In the genomic region with DNA sequence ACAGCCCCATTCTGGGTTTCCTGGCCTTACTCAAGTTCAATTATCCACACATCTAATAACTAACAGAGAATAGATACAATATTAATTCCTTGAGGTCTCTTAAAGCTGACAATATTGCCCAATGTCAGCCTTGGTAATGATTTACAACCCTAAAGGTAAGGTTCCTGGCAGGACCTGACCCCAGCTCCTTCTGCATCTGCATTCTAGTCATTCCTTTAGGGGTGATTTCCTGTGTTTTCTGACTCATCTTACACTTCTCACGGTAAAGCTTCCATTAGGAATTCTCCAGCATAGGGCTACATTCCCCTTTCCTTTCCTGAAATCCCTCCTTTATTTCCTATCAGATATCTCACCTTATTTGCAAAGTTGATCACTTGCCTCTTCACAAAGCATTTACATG, we compare ENCODE assay signal across 13 cellular contexts. TPM values are rescaled to one million over a fixed set of nuclear protein-coding genes. Genes with fewer than 3 reads are reported as not detected.
DNase-seq lines count a peak whose midpoint lies in the region; ATAC-seq, FAIRE-seq and TF ChIP-seq lines count a peak whose summit lies in the region.
"Had no signal": no experiment of that assay in that cellular context is flagged by ENCODE, and none has a peak within 500 bp of the region (broad histone marks: within the 10 kb centered on the region; RNA-seq: fewer than 3 reads in every experiment).

No MANE protein-coding gene starts in this region.

- peak overlapping the region; percentile 86 for H3K4me3 ChIP-seq in CD4-positive, CD25-positive, alpha-beta regulatory T cell (ENCODE audit: low read depth, low read length)
- H3K4me3 ChIP-seq in GM23338 (no peak overlapping the region), HepG2 (replicated peaks in 1 of 3; ENCODE audit: insufficient read depth in 1 of 3, low read depth in 2 of 3, low read length in 3 of 3) (no peak overlapping the region), body of pancreas (no peak overlapping the region)

- H3K4me2 ChIP-seq in GM23338, result no peak overlapping the region
- H3K4me2 ChIP-seq in HepG2 (ENCODE audit: low read depth, low read length), result peak overlapping the region; percentile 32; the same call in 1 of the 2 replicates

- H3K27ac ChIP-seq in CD4-positive, CD25-positive, alpha-beta regulatory T cell (ENCODE audit: insufficient read depth, low read length, poor library complexity, severe bottlenecking), result peak overlapping the region; percentile 64
- H3K27ac ChIP-seq in GM23338 (ENCODE audit: low read depth), result no peak overlapping the region
- peak overlapping the region; percentile 37 for H3K27ac ChIP-seq in HepG2 (ENCODE audit: extremely low read length, insufficient read depth, low read length)
- H3K27ac ChIP-seq in body of pancreas, result peak overlapping the region in 2 of 4 donors; percentile 14 to 39

- no peaks in the 10 kb centered on the region for H3K79me2 ChIP-seq in GM23338 (replicated peaks; ENCODE audit: insufficient read depth)
- H3K79me2 ChIP-seq in HepG2 (ENCODE audit: insufficient read depth, low read length), result no peaks in the 10 kb centered on the region

- H3K4me1 Mint-ChIP-seq in CD4-positive, CD25-positive, alpha-beta regulatory T cell, result peaks cover 26 to 74% (median 47%) of the 10 kb centered on the region in 4 donors
- peaks cover 15% of the 10 kb centered on the region for H3K4me1 Mint-ChIP-seq in GM23338
- H3K4me1 Mint-ChIP-seq in activated T-helper 1 cell treated with anti-CD3 and anti-CD28 coated beads, Interleukin-12 subunit alpha, Interleukin-12 subunit beta, Interleukin-2, Interleukin-4 antibody, amounts not matched to agents 30 ng/mL and 10 ng/mL and 1 ng/mL, durations not matched to agents 14 hours and 24 hours and 36 hours (ENCODE audit: low read depth), result peaks cover 53% of the 10 kb centered on the region
- H3K4me1 Mint-ChIP-seq: neural crest cell had no signal

- CTCF ChIA-PET in HepG2 (lab: Yijun Ruan, JAX; ENCODE audit: low intra/inter-chr PET ratio, low total read pairs), result no interaction called here

- peaks cover 0 to 5% (median 0%) of the 10 kb centered on the region in 7 donors for H3K9me3 Mint-ChIP-seq in CD4-positive, CD25-positive, alpha-beta regulatory T cell
- no peaks in the 10 kb centered on the region for H3K9me3 Mint-ChIP-seq in GM23338
- no peaks in the 10 kb centered on the region for H3K9me3 Mint-ChIP-seq in activated T-helper 1 cell treated with anti-CD3 and anti-CD28 coated beads, Interleukin-12 subunit alpha, Interleukin-12 subunit beta, Interleukin-2, Interleukin-4 antibody, amounts not matched to agents 30 ng/mL and 10 ng/mL and 1 ng/mL, durations not matched to agents 14 hours and 24 hours and 36 hours
- H3K9me3 Mint-ChIP-seq: neural crest cell had no signal

- peaks cover 24% of the 10 kb centered on the region for H3K36me3 Mint-ChIP-seq in CD4-positive, CD25-positive, alpha-beta regulatory T cell
- 0 out of 3 replicates have a peak, but pooled peaks cover 4% of the 10 kb centered on the region for H3K36me3 Mint-ChIP-seq in GM23338 (ENCODE audit: low read depth)
- peaks cover 44% of the 10 kb centered on the region for H3K36me3 Mint-ChIP-seq in activated T-helper 1 cell treated with anti-CD3 and anti-CD28 coated beads, Interleukin-12 subunit alpha, Interleukin-12 subunit beta, Interleukin-2, Interleukin-4 antibody, amounts not matched to agents 30 ng/mL and 10 ng/mL and 1 ng/mL, durations not matched to agents 14 hours and 24 hours and 36 hours (ENCODE audit: low read depth)

- peaks cover 4% of the 10 kb centered on the region for H3K27me3 Mint-ChIP-seq in CD4-positive, CD25-positive, alpha-beta regulatory T cell
- peaks cover 4% of the 10 kb centered on the region for H3K27me3 Mint-ChIP-seq in GM23338 (ENCODE audit: insufficient read depth, low read depth, poor library complexity)
- no peaks in the 10 kb centered on the region for H3K27me3 Mint-ChIP-seq in activated T-helper 1 cell treated with anti-CD3 and anti-CD28 coated beads, Interleukin-12 subunit alpha, Interleukin-12 subunit beta, Interleukin-2, Interleukin-4 antibody, amounts not matched to agents 30 ng/mL and 10 ng/mL and 1 ng/mL, durations not matched to agents 14 hours and 24 hours and 36 hours (ENCODE audit: insufficient read depth)

- FAIRE-seq in HepG2 (lab: Jason Lieb, UNC), result peak; percentile 8
- FAIRE-seq: G401.6 had no signal

- no peaks in the 10 kb centered on the region for H3K36me3 ChIP-seq in CD4-positive, CD25-positive, alpha-beta regulatory T cell (ENCODE audit: control insufficient read depth, insufficient read depth, low read length)
- no peaks in the 10 kb centered on the region for H3K36me3 ChIP-seq in GM23338 (ENCODE audit: insufficient read depth)
- peaks cover 2 to 4% of the 10 kb centered on the region in 2 experiments; a peak in 4 of 5 replicates for H3K36me3 ChIP-seq in HepG2 (replicated peaks in 1 of 2; ENCODE audit: control insufficient read depth in 1 of 2, insufficient read depth in 2 of 2, low read length in 2 of 2)
- H3K36me3 ChIP-seq in body of pancreas (replicated peaks in 1 of 2; ENCODE audit: insufficient read depth in 1 of 2, low read depth in 2 of 2), result no peaks in the 10 kb centered on the region
- H3K36me3 ChIP-seq: spleen had no signal

- TF ChIP-seq EP300 in HepG2 (IDR thresholded peaks at IDR 0.05; ENCODE audit: low read depth in 2 of 2, low read length in 2 of 2) (peak in 1 of 2 experiments; percentile 67; a peak in 1 of 4 replicates), HepG2 (CRISPR knock-in tag; IDR thresholded peaks at IDR 0.05; ENCODE audit: borderline replicate concordance) (no peak)

- no peak for TF ChIP-seq RAD21 in HepG2 (CRISPR knock-in tag; IDR thresholded peaks at IDR 0.05)

- H3K4me1 ChIP-seq in CD4-positive, CD25-positive, alpha-beta regulatory T cell (ENCODE audit: control insufficient read depth, insufficient read depth, low read length, poor library complexity, severe bottlenecking), result peaks cover 13% of the 10 kb centered on the region
- H3K4me1 ChIP-seq in GM23338 (ENCODE audit: insufficient read depth) (peaks cover 6% of the 10 kb centered on the region; the same call in 1 of the 2 replicates), HepG2 (ENCODE audit: insufficient read depth, low read length) (peaks cover 66% of the 10 kb centered on the region), body of pancreas (peaks cover 10% of the 10 kb centered on the region)
- H3K4me1 ChIP-seq: spleen had no signal

- H3K4me3 Mint-ChIP-seq in CD4-positive, CD25-positive, alpha-beta regulatory T cell, result peak overlapping the region; percentile 88 to 92 (median 90)
- no peak overlapping the region for H3K4me3 Mint-ChIP-seq in GM23338
- H3K4me3 Mint-ChIP-seq in activated T-helper 1 cell treated with anti-CD3 and anti-CD28 coated beads, Interleukin-12 subunit alpha, Interleukin-12 subunit beta, Interleukin-2, Interleukin-4 antibody, amounts not matched to agents 30 ng/mL and 10 ng/mL and 1 ng/mL, durations not matched to agents 14 hours and 24 hours and 36 hours, result peak overlapping the region; percentile 56
- H3K4me3 Mint-ChIP-seq: neural crest cell had no signal

- H3K27ac Mint-ChIP-seq in CD4-positive, CD25-positive, alpha-beta regulatory T cell, result peak overlapping the region; percentile 89 to 95 (median 93)
- H3K27ac Mint-ChIP-seq in GM23338, result peak overlapping the region; percentile 23; the same call in 1 of the 2 replicates
- H3K27ac Mint-ChIP-seq in activated T-helper 1 cell treated with anti-CD3 and anti-CD28 coated beads, Interleukin-12 subunit alpha, Interleukin-12 subunit beta, Interleukin-2, Interleukin-4 antibody, amounts not matched to agents 30 ng/mL and 10 ng/mL and 1 ng/mL, durations not matched to agents 14 hours and 24 hours and 36 hours, result peak overlapping the region; percentile 82

- TF ChIP-seq CTCF in GM23338 (conservative IDR thresholded peaks at IDR 0.05; ENCODE audit: low read depth in 2 of 2) (no peak), HepG2 (CRISPR knock-in tag; IDR thresholded peaks at IDR 0.05) (no peak), body of pancreas (IDR thresholded peaks at IDR 0.05) (no peak)

- ATAC-seq in CD4-positive, CD25-positive, alpha-beta regulatory T cell (ENCODE audit: low read depth in 2 of 2), result no peak
- no peak; the same call in 2 of the 3 replicates for ATAC-seq in GM23338
- ATAC-seq in HepG2, result peak; percentile 73
- no peak for ATAC-seq in body of pancreas
- ATAC-seq in esophagus mucosa, result no peak

- in situ Hi-C loops in HepG2 (cut with HindIII; ENCODE audit: extremely low pct_ligation_motif_present, low pct_unique_long_range_greater_than_20kb), result no loop called here

- H2AFZ ChIP-seq in GM23338, result no peak overlapping the region
- no peak overlapping the region for H2AFZ ChIP-seq in HepG2 (ENCODE audit: low read length)

- no peaks in the 10 kb centered on the region for H3K27me3 ChIP-seq in CD4-positive, CD25-positive, alpha-beta regulatory T cell (ENCODE audit: control insufficient read depth, insufficient read depth, low read length)
- H3K27me3 ChIP-seq in GM23338 (ENCODE audit: insufficient read depth) (no peaks in the 10 kb centered on the region), HepG2 (ENCODE audit: control insufficient read depth in 1 of 2, insufficient read depth in 2 of 2, low read length in 2 of 2) (no peaks in the 10 kb centered on the region), body of pancreas (no peaks in the 10 kb centered on the region)
- H3K27me3 ChIP-seq: spleen had no signal

- no peaks in the 10 kb centered on the region for H3K9me3 ChIP-seq in CD4-positive, CD25-positive, alpha-beta regulatory T cell (ENCODE audit: control insufficient read depth in 2 of 2, low read length in 2 of 2)
- H3K9me3 ChIP-seq in HepG2 (ENCODE audit: low read length), result no peaks in the 10 kb centered on the region
- H3K9me3 ChIP-seq in body of pancreas, result no peaks in the 10 kb centered on the region
- H3K9me3 ChIP-seq: spleen had no signal

- no peak for TF ChIP-seq POLR2A in HepG2 (IDR thresholded peaks at IDR 0.05; ENCODE audit: insufficient read depth in 1 of 2, low read depth in 2 of 2, low read length in 2 of 2)
- TF ChIP-seq POLR2A in body of pancreas (IDR thresholded peaks at IDR 0.05), result no peak

- H3K9ac ChIP-seq in HepG2 (ENCODE audit: insufficient read depth, low read depth, low read length), result no peak overlapping the region

- H4K20me1 ChIP-seq in GM23338 (replicated peaks; ENCODE audit: insufficient read depth), result no peaks in the 10 kb centered on the region
- no peaks in the 10 kb centered on the region for H4K20me1 ChIP-seq in HepG2 (ENCODE audit: insufficient read depth, low read length)

- no peaks in the 10 kb centered on the region for H3F3A ChIP-seq in GM23338 (replicated peaks; ENCODE audit: low read depth)

- WGBS in HepG2 (ENCODE audit: low lambda C conversion rate), result 3% methylated on average over 1 of the region's 1 CpG
- WGBS in body of pancreas, 2 donors, result 35 to 45% methylated on average over 1 of the region's 1 CpG

- POLR2A ChIA-PET in HepG2 (lab: Yijun Ruan, JAX), result interaction anchor here (2.5 kb wide), 1 partner anchor 9 kb away, joined by 18 read pairs; the partner anchor contains the start of gene HAVCR1

- no TSS peak for BruUV-seq in HepG2 (replicated peaks; lab: Mats Ljungman, UMichigan)

- intact Hi-C loops in activated T-helper 1 cell treated with anti-CD3 and anti-CD28 coated beads, Interleukin-12 subunit alpha, Interleukin-12 subunit beta, Interleukin-2, Interleukin-4 antibody, amounts not matched to agents 30 ng/mL and 10 ng/mL and 1 ng/mL, durations not matched to agents 14 hours and 24 hours and 36 hours (cut with micrococcal nuclease), result no loop called here
- intact Hi-C loops in HepG2 (cut with micrococcal nuclease; ENCODE audit: unreplicated experiment), result loop anchor here (5.0 kb wide), 1 partner anchor 1207 kb away; no protein-coding TSS in a partner anchor
- intact Hi-C loops in body of pancreas (cut with DNase I), result no loop called here

- H3K9me2 ChIP-seq in GM23338 (ENCODE audit: insufficient read depth), result peaks cover 12% of the 10 kb centered on the region; the same call in 1 of the 2 replicates

- no peak for DNase-seq in CD4-positive, CD25-positive, alpha-beta regulatory T cell
- DNase-seq in GM23338 (ENCODE audit: low spot score) (peak; percentile 54), HepG2 (ENCODE audit: low spot score) (peak; percentile 76), dermis blood vessel endothelial cell (no peak), body of pancreas (no peak), anterior cingulate cortex (lab: John Stamatoyannopoulos, UW) (no peak)
- DNase-seq in activated T-helper 1 cell treated with anti-CD3 and anti-CD28 coated beads, Interleukin-12 subunit alpha, Interleukin-12 subunit beta, Interleukin-2, Interleukin-4 antibody, amounts not matched to agents 30 ng/mL and 10 ng/mL and 1 ng/mL, durations not matched to agents 14 hours and 24 hours and 36 hours (ENCODE audit: low spot score), result no peak
- DNase-seq: activated gamma-delta T cell treated with Interleukin-2 at 50 U/mL for 16 hours, NCI-H1417 treated with DMSO at 0.1 percent for 48 hours, spleen had no signal

RNA-seq across cellular contexts. Expression of gene HAVCR1, which starts 9.3 kb away (rescaled TPM):
- total RNA-seq in CD4-positive, CD25-positive, alpha-beta regulatory T cell, result 7.9 TPM
- 1 to 10 TPM; 1.7 to 8.2 (median 3.7) TPM for polyA plus RNA-seq in CD4-positive, CD25-positive, alpha-beta regulatory T cell
- total RNA-seq in GM23338 (2014; rRNA removed; shearing (Covaris generic)), result not detected in 2 replicates
- polyA plus RNA-seq in GM23338 (2016; fragmentation: Nextera tagmentation; extraction: Ambion mirVana), result not detected in 2 replicates
- total RNA-seq in activated T-helper 1 cell treated with anti-CD3 and anti-CD28 coated beads, Interleukin-12 subunit alpha, Interleukin-12 subunit beta, Interleukin-2, Interleukin-4 antibody, amounts not matched to agents 30 ng/mL and 10 ng/mL and 1 ng/mL, durations not matched to agents 14 hours and 24 hours and 36 hours, result 2.4 and 2.5 TPM in 2 replicates
- 0.77 and 0.93 TPM in 2 replicates for total RNA-seq in HepG2 (2016; rRNA removed; fragmentation: Illumina TruSeq; extraction: Trizol)
- 0.30 and 0.62 TPM in 2 replicates for total RNA-seq in HepG2 (2016; cell fraction: cytosol; rRNA removed; fragmentation: Illumina TruSeq; extraction: Trizol; ENCODE audit: low read depth)
- 0.62 and 1.00 TPM in 2 replicates for total RNA-seq in HepG2 (2016; cell fraction: insoluble cytoplasmic fraction; rRNA removed; fragmentation: Illumina TruSeq; extraction: Trizol)
- total RNA-seq in HepG2 (2016; cell fraction: membrane; rRNA removed; fragmentation: Illumina TruSeq; extraction: Trizol), result 0.10 and 0.83 TPM in 2 replicates
- 1.2 TPM in 2 replicates for total RNA-seq in HepG2 (2016; cell fraction: nucleus; rRNA removed; fragmentation: Illumina TruSeq; extraction: Trizol)
- 12.3 and 14.1 TPM in 2 replicates for polyA plus RNA-seq in HepG2 (2011; rRNA removed)
- polyA plus RNA-seq in HepG2 (2011; cell fraction: cytosol; rRNA removed), result 8.6 and 13.6 TPM in 2 replicates
- 7.1 and 8.7 TPM in 2 replicates for polyA plus RNA-seq in HepG2 (2011; cell fraction: nucleus; rRNA removed)
- 3.6 and 4.1 TPM in 2 replicates for polyA plus RNA-seq in HepG2 (2012)
- polyA plus RNA-seq in HepG2 (2016; cell fraction: cytosol; fragmentation: Illumina TruSeq; extraction: Trizol; ENCODE audit: low read depth), result 0.14 TPM in 1 of 2 replicates, not detected in the other
- 0.26 and 0.29 TPM in 2 replicates for polyA plus RNA-seq in HepG2 (2016; cell fraction: insoluble cytoplasmic fraction; fragmentation: Illumina TruSeq; extraction: Trizol; ENCODE audit: low read depth)
- not detected in 2 replicates for polyA plus RNA-seq in HepG2 (2016; cell fraction: membrane; fragmentation: Illumina TruSeq; extraction: Trizol; ENCODE audit: low read depth)
- 1.1 TPM in 1 of 2 replicates, not detected in the other for polyA plus RNA-seq in HepG2 (2016; cell fraction: nucleus; fragmentation: Illumina TruSeq; extraction: Trizol; ENCODE audit: insufficient read depth, low read depth)
- 0.26 and 32.4 TPM in 2 replicates for polyA minus RNA-seq in HepG2 (2011; rRNA and poly(A)+ RNA removed; ENCODE audit: low replicate concordance)
- 9.6 and 11.2 TPM in 2 replicates for polyA minus RNA-seq in HepG2 (2011; cell fraction: cytosol; rRNA and poly(A)+ RNA removed)
- polyA minus RNA-seq in HepG2 (2011; cell fraction: nucleus; rRNA and poly(A)+ RNA removed), result 15.2 and 22.1 TPM in 2 replicates
- total RNA-seq in dermis blood vessel endothelial cell, result 0.28 and 1.0 TPM in 2 replicates
- not detected for total RNA-seq in body of pancreas
- not detected for total RNA-seq in esophagus mucosa
- total RNA-seq: neural crest cell had no signal
- polyA plus RNA-seq: spleen had no signal

RNA-seq across cellular contexts. Expression of gene HAVCR2, which starts 59.2 kb away (rescaled TPM):
- total RNA-seq in CD4-positive, CD25-positive, alpha-beta regulatory T cell, result 5.0 TPM
- polyA plus RNA-seq in CD4-positive, CD25-positive, alpha-beta regulatory T cell, result 1 to 10 TPM; 4.0 to 9.7 (median 7.0) TPM
- 0.49 and 3.4 TPM in 2 replicates for total RNA-seq in GM23338 (2014; rRNA removed; shearing (Covaris generic))
- 0.07 TPM in 1 of 2 replicates, not detected in the other for polyA plus RNA-seq in GM23338 (2016; fragmentation: Nextera tagmentation; extraction: Ambion mirVana)
- total RNA-seq in activated T-helper 1 cell treated with anti-CD3 and anti-CD28 coated beads, Interleukin-12 subunit alpha, Interleukin-12 subunit beta, Interleukin-2, Interleukin-4 antibody, amounts not matched to agents 30 ng/mL and 10 ng/mL and 1 ng/mL, durations not matched to agents 14 hours and 24 hours and 36 hours, result 128 and 129 TPM in 2 replicates
- 0.07 TPM in 1 of 2 replicates, not detected in the other for total RNA-seq in HepG2 (2016; rRNA removed; fragmentation: Illumina TruSeq; extraction: Trizol)
- total RNA-seq in HepG2 (2016; cell fraction: cytosol; rRNA removed; fragmentation: Illumina TruSeq; extraction: Trizol; ENCODE audit: low read depth), result not detected in 2 replicates
- not detected in 2 replicates for total RNA-seq in HepG2 (2016; cell fraction: insoluble cytoplasmic fraction; rRNA removed; fragmentation: Illumina TruSeq; extraction: Trizol)
- total RNA-seq in HepG2 (2016; cell fraction: membrane; rRNA removed; fragmentation: Illumina TruSeq; extraction: Trizol), result not detected in 2 replicates
- 0.13 TPM in 1 of 2 replicates, not detected in the other for total RNA-seq in HepG2 (2016; cell fraction: nucleus; rRNA removed; fragmentation: Illumina TruSeq; extraction: Trizol)
- polyA plus RNA-seq in HepG2 (2011; rRNA removed), result 0.16 and 1.4 TPM in 2 replicates
- 0.23 and 0.74 TPM in 2 replicates for polyA plus RNA-seq in HepG2 (2011; cell fraction: cytosol; rRNA removed)
- 0.13 and 1.2 TPM in 2 replicates for polyA plus RNA-seq in HepG2 (2011; cell fraction: nucleus; rRNA removed)
- polyA plus RNA-seq in HepG2 (2012), result 0.48 and 0.51 TPM in 2 replicates
- polyA plus RNA-seq in HepG2 (2016; cell fraction: cytosol; fragmentation: Illumina TruSeq; extraction: Trizol; ENCODE audit: low read depth), result not detected in 2 replicates
- polyA plus RNA-seq in HepG2 (2016; cell fraction: insoluble cytoplasmic fraction; fragmentation: Illumina TruSeq; extraction: Trizol; ENCODE audit: low read depth), result 0.08 and 0.16 TPM in 2 replicates
- polyA plus RNA-seq in HepG2 (2016; cell fraction: membrane; fragmentation: Illumina TruSeq; extraction: Trizol; ENCODE audit: low read depth), result not detected in 2 replicates
- 0.15 and 0.30 TPM in 2 replicates for polyA plus RNA-seq in HepG2 (2016; cell fraction: nucleus; fragmentation: Illumina TruSeq; extraction: Trizol; ENCODE audit: insufficient read depth, low read depth)
- 0.08 and 0.26 TPM in 2 replicates for polyA minus RNA-seq in HepG2 (2011; rRNA and poly(A)+ RNA removed; ENCODE audit: low replicate concordance)
- 0.89 TPM in 1 of 2 replicates, not detected in the other for polyA minus RNA-seq in HepG2 (2011; cell fraction: cytosol; rRNA and poly(A)+ RNA removed)
- polyA minus RNA-seq in HepG2 (2011; cell fraction: nucleus; rRNA and poly(A)+ RNA removed), result 0.39 and 2.4 TPM in 2 replicates
- total RNA-seq in dermis blood vessel endothelial cell, result under 0.01 and 0.09 TPM in 2 replicates
- total RNA-seq in body of pancreas, result 10 to 100 TPM in 1 of 2 donors, 1 to 10 TPM in 1; 2.3 to 12.2 TPM
- total RNA-seq in esophagus mucosa, result 0.88 TPM

Comparison
In these comparisons a context has a peak if more than half of its experiments do, and no peak if none do; other contexts are left out.
1. DNase-seq: peak in GM23338 (single experiment) and HepG2 (single experiment); none in CD4-positive, CD25-positive, alpha-beta regulatory T cell (0 of 3), activated T-helper 1 cell treated with anti-CD3 and anti-CD28 coated beads, Interleukin-12 subunit alpha, Interleukin-12 subunit beta, Interleukin-2, Interleukin-4 antibody, amounts not matched to agents 30 ng/mL and 10 ng/mL and 1 ng/mL, durations not matched to agents 14 hours and 24 hours and 36 hours (single experiment), dermis blood vessel endothelial cell (single experiment), body of pancreas (0 of 4) and anterior cingulate cortex (0 of 58).
2. H3K27ac Mint-ChIP-seq: peak in every context shown above with its lines; median percentile 93 in CD4-positive, CD25-positive, alpha-beta regulatory T cell; 82 in activated T-helper 1 cell treated with anti-CD3 and anti-CD28 coated beads, Interleukin-12 subunit alpha, Interleukin-12 subunit beta, Interleukin-2, Interleukin-4 antibody, amounts not matched to agents 30 ng/mL and 10 ng/mL and 1 ng/mL, durations not matched to agents 14 hours and 24 hours and 36 hours; 23 in GM23338.